In genomic region chr3:187899246-187899645, GRCh38 we compare ENCODE assay signal across 23 cellular contexts.
"Had no signal": no experiment of that assay in that cellular context is flagged by ENCODE, and none has a peak within 500 bp of the region (broad histone marks: within the 10 kb centered on the region; RNA-seq: fewer than 3 reads in every experiment).

No MANE protein-coding gene starts in this region.

- H3K4me3 Mint-ChIP-seq: T-helper 17 cell had no signal

- H3K27me3 Mint-ChIP-seq: T-helper 17 cell had no signal

- H3K9me3 ChIP-seq: SK-N-SH had no signal

- ATAC-seq: Panc1, PC-3, T-helper 17 cell had no signal

- H3K9me2 ChIP-seq: SK-N-SH had no signal

- DNase-seq: IMR-90, Kasumi-1, KG1, MV-4-11, NCI-H1048, NCI-H1105, NCI-H1417, NCI-H1436 treated with DMSO at 0.1 percent for 48 hours, NCI-H1694, NCI-H187 treated with DMSO at 0.1 percent for 48 hours, NCI-H2029 treated with DMSO at 0.1 percent for 48 hours, NCI-H2107, NCI-H2227 treated with DMSO at 0.1 percent for 48 hours, NCI-H524, NCI-H526 treated with DMSO at 0.1 percent for 48 hours, NCI-H748 treated with DMSO at 0.1 percent for 48 hours, PC-3, SHP77, SK-N-SH, T-helper 1 cell, T-helper 17 cell had no signal

- H3K9ac ChIP-seq: SK-N-SH had no signal

- H3K27ac ChIP-seq: RWPE1 had no signal

- H3K4me1 Mint-ChIP-seq: T-helper 17 cell had no signal

- H3K27ac Mint-ChIP-seq: T-helper 17 cell had no signal

- H3K4me2 ChIP-seq: SK-N-SH had no signal
